20 cellular contexts compared by ENCODE assay signal in the genomic region with DNA sequence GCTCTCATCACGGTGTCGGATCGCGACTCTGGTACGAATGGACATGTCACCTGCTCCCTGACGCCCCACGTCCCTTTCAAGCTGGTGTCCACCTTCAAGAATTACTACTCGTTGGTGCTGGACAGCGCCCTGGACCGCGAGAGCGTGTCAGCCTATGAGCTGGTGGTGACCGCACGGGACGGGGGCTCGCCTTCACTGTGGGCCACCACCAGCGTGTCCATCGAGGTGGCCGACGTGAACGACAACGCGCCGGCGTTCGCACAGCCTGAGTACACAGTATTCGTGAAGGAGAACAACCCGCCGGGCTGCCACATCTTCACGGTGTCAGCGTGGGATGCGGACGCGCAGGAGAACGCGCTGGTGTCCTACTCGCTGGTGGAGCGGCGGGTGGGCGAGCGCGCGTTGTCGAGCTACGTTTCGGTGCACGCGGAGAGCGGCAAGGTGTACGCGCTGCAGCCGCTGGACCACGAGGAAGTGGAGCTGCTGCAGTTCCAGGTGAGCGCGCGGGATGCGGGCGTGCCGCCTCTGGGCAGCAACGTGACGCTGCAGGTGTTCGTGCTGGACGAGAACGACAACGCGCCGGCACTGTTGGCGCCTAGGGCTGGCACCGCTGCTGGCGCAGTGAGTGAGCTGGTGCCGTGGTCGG. TPM values are rescaled to one million over a fixed set of nuclear protein-coding genes. Genes with fewer than 3 reads are reported as not detected.
"Had no signal": no experiment of that assay in that cellular context is flagged by ENCODE, and none has a peak within 500 bp of the region (broad histone marks: within the 10 kb centered on the region; RNA-seq: fewer than 3 reads in every experiment).

No MANE protein-coding gene starts in this region.

RNA-seq across cellular contexts. Expression of a gene that starts 1.5 kb away (rescaled TPM):
- total RNA-seq: activated CD4-positive, alpha-beta memory T cell treated with anti-CD3 and anti-CD28 coated beads for 36 hours; activated CD4-positive, alpha-beta T cell treated with anti-CD3 and anti-CD28 coated beads for 36 hours; activated CD4-positive, alpha-beta T cell treated with anti-CD3 and anti-CD28 coated beads, Interleukin-2, amount 10 ng/mL, durations not matched to agents 24 days and 14 days; activated CD8-positive, alpha-beta memory T cell treated with anti-CD3 and anti-CD28 coated beads for 36 hours; activated CD8-positive, alpha-beta memory T cell treated with anti-CD3 and anti-CD28 coated beads, Interleukin-2, amount 10 ng/mL, durations not matched to agents 7 days and 5 days; activated CD8-positive, alpha-beta T cell treated with anti-CD3 and anti-CD28 coated beads, Interleukin-2, amount 10 ng/mL, durations not matched to agents 7 days and 5 days; activated naive CD8-positive, alpha-beta T cell treated with anti-CD3 and anti-CD28 coated beads, Interleukin-2, amount 10 ng/mL, durations not matched to agents 7 days and 5 days; activated T-helper 1 cell treated with anti-CD3 and anti-CD28 coated beads, Interleukin-12 subunit alpha, Interleukin-12 subunit beta, Interleukin-2, Interleukin-4 antibody, amounts not matched to agents 30 ng/mL and 10 ng/mL and 1 ng/mL, durations not matched to agents 14 hours and 24 hours and 36 hours; activated T-helper 2 cell treated with anti-CD3 and anti-CD28 coated beads, Interferon-gamma antibody, Interleukin-2, Interleukin-4, amounts not matched to agents 10 μg/mL and 5 μg/mL and 100 μg/mL, durations not matched to agents 14 hours and 24 hours and 36 hours; ascending aorta; cardiac septum; endothelial cell of umbilical vein; esophagus squamous epithelium; glomerular endothelial cell; T-cell had no signal
- polyA plus RNA-seq: endothelial cell of umbilical vein, esophagus had no signal

RNA-seq across cellular contexts. Expression of a gene that starts 4.7 kb away (rescaled TPM):
- total RNA-seq: activated CD4-positive, alpha-beta memory T cell treated with anti-CD3 and anti-CD28 coated beads for 36 hours; activated CD4-positive, alpha-beta T cell treated with anti-CD3 and anti-CD28 coated beads for 36 hours; activated CD4-positive, alpha-beta T cell treated with anti-CD3 and anti-CD28 coated beads, Interleukin-2, amount 10 ng/mL, durations not matched to agents 24 days and 14 days; activated CD8-positive, alpha-beta memory T cell treated with anti-CD3 and anti-CD28 coated beads for 36 hours; activated CD8-positive, alpha-beta memory T cell treated with anti-CD3 and anti-CD28 coated beads, Interleukin-2, amount 10 ng/mL, durations not matched to agents 7 days and 5 days; activated CD8-positive, alpha-beta T cell treated with anti-CD3 and anti-CD28 coated beads, Interleukin-2, amount 10 ng/mL, durations not matched to agents 7 days and 5 days; activated naive CD4-positive, alpha-beta T cell treated with anti-CD3 and anti-CD28 coated beads, Interleukin-2, amount 50 U/mL, for 72 hours; activated naive CD8-positive, alpha-beta T cell treated with anti-CD3 and anti-CD28 coated beads, Interleukin-2, amount 10 ng/mL, durations not matched to agents 7 days and 5 days; activated T-helper 1 cell treated with anti-CD3 and anti-CD28 coated beads, Interleukin-12 subunit alpha, Interleukin-12 subunit beta, Interleukin-2, Interleukin-4 antibody, amounts not matched to agents 30 ng/mL and 10 ng/mL and 1 ng/mL, durations not matched to agents 14 hours and 24 hours and 36 hours; activated T-helper 2 cell treated with anti-CD3 and anti-CD28 coated beads, Interferon-gamma antibody, Interleukin-2, Interleukin-4, amounts not matched to agents 10 μg/mL and 5 μg/mL and 100 μg/mL, durations not matched to agents 14 hours and 24 hours and 36 hours; ascending aorta; bronchial epithelial cell; T-cell had no signal

RNA-seq across cellular contexts. Expression of a gene that starts 10.3 kb away (rescaled TPM):
- total RNA-seq: activated CD4-positive, alpha-beta memory T cell treated with anti-CD3 and anti-CD28 coated beads for 36 hours; activated CD4-positive, alpha-beta T cell treated with anti-CD3 and anti-CD28 coated beads for 36 hours; activated CD4-positive, alpha-beta T cell treated with anti-CD3 and anti-CD28 coated beads, Interleukin-2, amount 10 ng/mL, durations not matched to agents 24 days and 14 days; activated CD8-positive, alpha-beta memory T cell treated with anti-CD3 and anti-CD28 coated beads for 36 hours; activated CD8-positive, alpha-beta memory T cell treated with anti-CD3 and anti-CD28 coated beads, Interleukin-2, amount 10 ng/mL, durations not matched to agents 7 days and 5 days; activated CD8-positive, alpha-beta T cell treated with anti-CD3 and anti-CD28 coated beads, Interleukin-2, amount 10 ng/mL, durations not matched to agents 7 days and 5 days; activated naive CD4-positive, alpha-beta T cell treated with anti-CD3 and anti-CD28 coated beads, Interleukin-2, amount 50 U/mL, for 72 hours; activated naive CD8-positive, alpha-beta T cell treated with anti-CD3 and anti-CD28 coated beads, Interleukin-2, amount 10 ng/mL, durations not matched to agents 7 days and 5 days; activated T-helper 1 cell treated with anti-CD3 and anti-CD28 coated beads, Interleukin-12 subunit alpha, Interleukin-12 subunit beta, Interleukin-2, Interleukin-4 antibody, amounts not matched to agents 30 ng/mL and 10 ng/mL and 1 ng/mL, durations not matched to agents 14 hours and 24 hours and 36 hours; activated T-helper 2 cell treated with anti-CD3 and anti-CD28 coated beads, Interferon-gamma antibody, Interleukin-2, Interleukin-4, amounts not matched to agents 10 μg/mL and 5 μg/mL and 100 μg/mL, durations not matched to agents 14 hours and 24 hours and 36 hours; ascending aorta; endothelial cell of umbilical vein; esophagus squamous epithelium; fibroblast of villous mesenchyme; gastroesophageal sphincter; T-cell had no signal

RNA-seq across cellular contexts. Expression of a gene that starts 10.7 kb away (rescaled TPM):
- total RNA-seq: activated CD4-positive, alpha-beta memory T cell treated with anti-CD3 and anti-CD28 coated beads for 36 hours; activated CD4-positive, alpha-beta T cell treated with anti-CD3 and anti-CD28 coated beads for 36 hours; activated CD4-positive, alpha-beta T cell treated with anti-CD3 and anti-CD28 coated beads, Interleukin-2, amount 10 ng/mL, durations not matched to agents 24 days and 14 days; activated CD8-positive, alpha-beta memory T cell treated with anti-CD3 and anti-CD28 coated beads for 36 hours; activated CD8-positive, alpha-beta memory T cell treated with anti-CD3 and anti-CD28 coated beads, Interleukin-2, amount 10 ng/mL, durations not matched to agents 7 days and 5 days; activated CD8-positive, alpha-beta T cell treated with anti-CD3 and anti-CD28 coated beads, Interleukin-2, amount 10 ng/mL, durations not matched to agents 7 days and 5 days; activated naive CD4-positive, alpha-beta T cell treated with anti-CD3 and anti-CD28 coated beads, Interleukin-2, amount 50 U/mL, for 72 hours; activated naive CD8-positive, alpha-beta T cell treated with anti-CD3 and anti-CD28 coated beads, Interleukin-2, amount 10 ng/mL, durations not matched to agents 7 days and 5 days; activated T-helper 1 cell treated with anti-CD3 and anti-CD28 coated beads, Interleukin-12 subunit alpha, Interleukin-12 subunit beta, Interleukin-2, Interleukin-4 antibody, amounts not matched to agents 30 ng/mL and 10 ng/mL and 1 ng/mL, durations not matched to agents 14 hours and 24 hours and 36 hours; activated T-helper 2 cell treated with anti-CD3 and anti-CD28 coated beads, Interferon-gamma antibody, Interleukin-2, Interleukin-4, amounts not matched to agents 10 μg/mL and 5 μg/mL and 100 μg/mL, durations not matched to agents 14 hours and 24 hours and 36 hours; ascending aorta; T-cell had no signal

RNA-seq across cellular contexts. Expression of a gene that starts 25.2 kb away (rescaled TPM):
- total RNA-seq: activated CD4-positive, alpha-beta memory T cell treated with anti-CD3 and anti-CD28 coated beads for 36 hours; activated CD4-positive, alpha-beta T cell treated with anti-CD3 and anti-CD28 coated beads for 36 hours; activated CD4-positive, alpha-beta T cell treated with anti-CD3 and anti-CD28 coated beads, Interleukin-2, amount 10 ng/mL, durations not matched to agents 24 days and 14 days; activated CD8-positive, alpha-beta memory T cell treated with anti-CD3 and anti-CD28 coated beads for 36 hours; activated CD8-positive, alpha-beta memory T cell treated with anti-CD3 and anti-CD28 coated beads, Interleukin-2, amount 10 ng/mL, durations not matched to agents 7 days and 5 days; activated CD8-positive, alpha-beta T cell treated with anti-CD3 and anti-CD28 coated beads, Interleukin-2, amount 10 ng/mL, durations not matched to agents 7 days and 5 days; activated naive CD4-positive, alpha-beta T cell treated with anti-CD3 and anti-CD28 coated beads, Interleukin-2, amount 50 U/mL, for 72 hours; activated naive CD8-positive, alpha-beta T cell treated with anti-CD3 and anti-CD28 coated beads, Interleukin-2, amount 10 ng/mL, durations not matched to agents 7 days and 5 days; activated T-helper 1 cell treated with anti-CD3 and anti-CD28 coated beads, Interleukin-12 subunit alpha, Interleukin-12 subunit beta, Interleukin-2, Interleukin-4 antibody, amounts not matched to agents 30 ng/mL and 10 ng/mL and 1 ng/mL, durations not matched to agents 14 hours and 24 hours and 36 hours; activated T-helper 2 cell treated with anti-CD3 and anti-CD28 coated beads, Interferon-gamma antibody, Interleukin-2, Interleukin-4, amounts not matched to agents 10 μg/mL and 5 μg/mL and 100 μg/mL, durations not matched to agents 14 hours and 24 hours and 36 hours; ascending aorta; bronchial epithelial cell; endothelial cell of umbilical vein; T-cell had no signal
- polyA plus RNA-seq: endothelial cell of umbilical vein had no signal
